14 cellular contexts compared by ENCODE assay signal in genomic region chr2:39736593-39736992, GRCh38. TPM values are rescaled to one million over a fixed set of nuclear protein-coding genes. Genes with fewer than 3 reads are reported as not detected.
DNase-seq lines count a peak whose midpoint lies in the region; ATAC-seq and TF ChIP-seq lines count a peak whose summit lies in the region.
"Had no signal": no experiment of that assay in that cellular context is flagged by ENCODE, and none has a peak within 500 bp of the region (broad histone marks: within the 10 kb centered on the region; RNA-seq: fewer than 3 reads in every experiment).

No MANE protein-coding gene starts in this region.

- no peak for TF ChIP-seq CTCF in foreskin fibroblast (IDR thresholded peaks at IDR 0.05; ENCODE audit: low read depth, low read length)
- TF ChIP-seq CTCF in upper lobe of right lung (IDR thresholded peaks at IDR 0.05) = no peak
- TF ChIP-seq CTCF in esophagus muscularis mucosa (IDR thresholded peaks at IDR 0.05) = no peak

- peaks cover 47% of the 10 kb centered on the region for H3K36me3 Mint-ChIP-seq in T-helper 2 cell treated with Interferon-gamma antibody and Interleukin-4, amounts not matched to agents 5 μg/mL and 100 μg/mL, for 36 hours (ENCODE audit: low read depth)

- WGBS in esophagus muscularis mucosa = 57% methylated on average over 5 of the region's 5 CpGs

- intact Hi-C loops in upper lobe of right lung (cut with DNase I) (no loop called here), esophagus muscularis mucosa (cut with DNase I) (no loop called here)

- H3K9me3 Mint-ChIP-seq in T-helper 2 cell treated with Interferon-gamma antibody and Interleukin-4, amounts not matched to agents 5 μg/mL and 100 μg/mL, for 36 hours = no peaks in the 10 kb centered on the region
- H3K9me3 Mint-ChIP-seq: endodermal cell had no signal

- H3K27ac ChIP-seq in upper lobe of right lung (peak overlapping the region; percentile 14), esophagus muscularis mucosa (replicated peaks in 1 of 4) (no peak overlapping the region)

- ATAC-seq in upper lobe of right lung = no peak
- no peak for ATAC-seq in left lobe of liver

- no peak overlapping the region for H3K4me3 Mint-ChIP-seq in T-helper 2 cell treated with Interferon-gamma antibody and Interleukin-4, amounts not matched to agents 5 μg/mL and 100 μg/mL, for 36 hours
- H3K4me3 Mint-ChIP-seq: endodermal cell had no signal

- H3K27me3 Mint-ChIP-seq in T-helper 2 cell treated with Interferon-gamma antibody and Interleukin-4, amounts not matched to agents 5 μg/mL and 100 μg/mL, for 36 hours (ENCODE audit: low read depth) = no peaks in the 10 kb centered on the region

- no peak overlapping the region for H3K27ac Mint-ChIP-seq in T-helper 2 cell treated with Interferon-gamma antibody and Interleukin-4, amounts not matched to agents 5 μg/mL and 100 μg/mL, for 36 hours
- H3K27ac Mint-ChIP-seq: endodermal cell had no signal

- no peak for TF ChIP-seq EP300 in esophagus muscularis mucosa (IDR thresholded peaks at IDR 0.05)

- H3K36me3 ChIP-seq in upper lobe of right lung (peaks cover 40% of the 10 kb centered on the region), esophagus muscularis mucosa (peaks cover 0 to 77% (median 35%) of the 10 kb centered on the region in 4 donors)

- H3K4me1 ChIP-seq in upper lobe of right lung = peaks cover 5% of the 10 kb centered on the region
- peaks cover 0 to 14% (median 6%) of the 10 kb centered on the region in 4 donors for H3K4me1 ChIP-seq in esophagus muscularis mucosa
- H3K4me1 ChIP-seq: breast epithelium had no signal

- peaks cover 8% of the 10 kb centered on the region for H3K4me1 Mint-ChIP-seq in T-helper 2 cell treated with Interferon-gamma antibody and Interleukin-4, amounts not matched to agents 5 μg/mL and 100 μg/mL, for 36 hours (ENCODE audit: low read depth)

- no peaks in the 10 kb centered on the region for H3K27me3 ChIP-seq in upper lobe of right lung
- H3K27me3 ChIP-seq in esophagus muscularis mucosa = no peaks in the 10 kb centered on the region
- H3K27me3 ChIP-seq: breast epithelium had no signal

- peak; percentile 78 for DNase-seq in GM04504 (ENCODE audit: low read depth)
- peak; percentile 74 for DNase-seq in amniotic epithelial cell (ENCODE audit: low read depth)
- peak; percentile 18 to 64 for DNase-seq in foreskin fibroblast
- DNase-seq in upper lobe of right lung = no peak
- no peak for DNase-seq in T-helper 2 cell treated with Interferon-gamma antibody and Interleukin-4, amounts not matched to agents 5 μg/mL and 100 μg/mL, for 36 hours (ENCODE audit: low spot score)
- DNase-seq in left lobe of liver (ENCODE audit: low spot score) = no peak
- DNase-seq in esophagus muscularis mucosa (ENCODE audit: extremely low spot score) = no peak
- DNase-seq: endodermal cell; NCI-H1694 treated with DMSO at 0.1 percent for 48 hours; NCI-H510A treated with DMSO at 0.1 percent for 48 hours; occipital lobe; stimulated activated naive CD4-positive, alpha-beta T cell treated with Interleukin-2 at 50 U/mL for 16 hours had no signal

- TF ChIP-seq POLR2A in esophagus muscularis mucosa (IDR thresholded peaks at IDR 0.05; ENCODE audit: low read depth) = no peak

- H3K9me3 ChIP-seq in upper lobe of right lung = no peaks in the 10 kb centered on the region
- no peaks in the 10 kb centered on the region for H3K9me3 ChIP-seq in esophagus muscularis mucosa
- H3K9me3 ChIP-seq: breast epithelium had no signal

- no peak overlapping the region for H3K4me3 ChIP-seq in foreskin fibroblast (ENCODE audit: low read depth in 1 of 2, low read length in 2 of 2)
- H3K4me3 ChIP-seq in upper lobe of right lung = no peak overlapping the region
- no peak overlapping the region for H3K4me3 ChIP-seq in esophagus muscularis mucosa
- H3K4me3 ChIP-seq: breast epithelium, skin epidermis had no signal

RNA-seq across cellular contexts. Expression of gene THUMPD2, which starts 42.5 kb away (rescaled TPM):
- total RNA-seq in upper lobe of right lung (10.7 TPM), left lobe of liver (2.2 TPM), esophagus muscularis mucosa (10 to 100 TPM in 2 of 4 donors, 1 to 10 TPM in 2; 5.4 to 10.9 (median 9.7) TPM)

Comparison
In these comparisons a context has a peak if more than half of its experiments do, and no peak if none do; other contexts are left out.
1. DNase-seq: peak in GM04504 (single experiment), amniotic epithelial cell (single experiment) and foreskin fibroblast (2 of 2); none in upper lobe of right lung (single experiment), T-helper 2 cell treated with Interferon-gamma antibody and Interleukin-4, amounts not matched to agents 5 μg/mL and 100 μg/mL, for 36 hours (single experiment), left lobe of liver (single experiment) and esophagus muscularis mucosa (single experiment).